Comparison of ENCODE assay signal across 2 cellular contexts in genomic region chr19:50460161-50460765, GRCh38.
TF ChIP-seq lines count a peak whose summit lies in the region.

No MANE protein-coding gene starts in this region.

TF ChIP-seq in SK-N-SH treated with all-trans-retinoic acid at 6 μM for 48 hours, 23 proteins besides CTCF, POLR2A, EP300 and RAD21:
- TF ChIP-seq POU6F1 (CRISPR knock-in tag; IDR thresholded peaks at IDR 0.05; ENCODE audit: borderline replicate concordance, low read depth) (no peak), CREB5 (CRISPR knock-in tag; IDR thresholded peaks at IDR 0.05; ENCODE audit: low read depth) (no peak), TOX (CRISPR knock-in tag; IDR thresholded peaks at IDR 0.05; ENCODE audit: borderline replicate concordance) (no peak), PATZ1 (CRISPR knock-in tag; IDR thresholded peaks at IDR 0.05; ENCODE audit: borderline replicate concordance) (no peak), TCF4 (CRISPR knock-in tag; IDR thresholded peaks at IDR 0.05; ENCODE audit: borderline replicate concordance) (no peak), GLIS3 (CRISPR knock-in tag; IDR thresholded peaks at IDR 0.05) (no peak), CSDC2 (CRISPR knock-in tag; IDR thresholded peaks at IDR 0.05) (no peak), ZNF70 (CRISPR knock-in tag; IDR thresholded peaks at IDR 0.05) (no peak), RARB (CRISPR knock-in tag; IDR thresholded peaks at IDR 0.05) (no peak), ZFP3 (CRISPR knock-in tag; IDR thresholded peaks at IDR 0.05) (no peak), OSR1 (CRISPR knock-in tag; IDR thresholded peaks at IDR 0.05) (no peak), ZFP30 (CRISPR knock-in tag; IDR thresholded peaks at IDR 0.05) (no peak), ZNF8 (CRISPR knock-in tag; IDR thresholded peaks at IDR 0.05) (no peak), ESRRG (CRISPR knock-in tag; IDR thresholded peaks at IDR 0.05) (no peak), ARNTL (CRISPR knock-in tag; IDR thresholded peaks at IDR 0.05; ENCODE audit: borderline replicate concordance, low read depth) (no peak), ZNF565 (CRISPR knock-in tag; conservative IDR thresholded peaks at IDR 0.05; ENCODE audit: low read depth) (no peak), BACH2 (CRISPR knock-in tag; IDR thresholded peaks at IDR 0.05; ENCODE audit: borderline replicate concordance) (no peak), SNAI2 (CRISPR knock-in tag; IDR thresholded peaks at IDR 0.05) (no peak)

TF ChIP-seq in SK-N-SH, 30 proteins besides CTCF, POLR2A, EP300 and RAD21 (continued from another document):
- TF ChIP-seq TCF12 (IDR thresholded peaks at IDR 0.05): no peak
- no peak for TF ChIP-seq RFX5 (IDR thresholded peaks at IDR 0.05; ENCODE audit: low read length)
- TF ChIP-seq GATA2 (CRISPR knock-in tag; IDR thresholded peaks at IDR 0.05): no peak
